8 cellular contexts compared by ENCODE assay signal in the genomic region with DNA sequence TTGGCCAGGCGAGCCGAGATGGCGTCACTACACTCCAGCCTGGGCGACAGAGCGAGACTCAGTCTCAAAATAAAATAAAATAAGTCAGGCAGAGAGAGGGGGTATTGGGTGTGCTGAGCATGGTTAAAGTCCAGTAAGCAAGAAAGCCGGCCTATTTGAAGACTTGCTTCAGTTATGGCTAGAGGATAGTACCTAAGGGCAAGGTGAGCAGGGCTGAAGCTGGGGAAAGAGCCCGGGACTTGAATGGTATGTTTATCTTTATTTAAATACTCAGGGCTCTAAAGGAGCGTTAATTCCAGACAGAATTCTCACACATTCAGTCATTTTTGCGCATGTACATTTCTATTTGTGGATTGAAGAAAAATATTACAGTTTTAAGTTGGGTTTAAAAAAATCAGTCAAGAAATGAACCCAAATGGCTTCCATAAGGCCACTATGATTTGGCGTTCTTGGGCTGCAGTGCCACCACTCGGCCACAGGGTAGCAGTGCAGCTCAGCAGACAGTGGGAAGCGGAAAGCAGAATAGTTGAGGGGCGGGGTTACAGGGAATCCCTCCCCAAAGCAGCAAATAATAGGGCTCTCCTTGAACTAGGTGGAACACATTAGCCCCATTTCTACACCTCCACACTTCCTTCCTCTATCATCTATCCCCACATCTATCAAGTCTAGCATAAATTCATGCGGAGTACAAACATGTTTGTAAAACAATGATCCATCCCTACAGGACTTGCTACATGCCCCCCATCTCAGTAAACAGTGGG. TPM values are rescaled to one million over a fixed set of nuclear protein-coding genes. Genes with fewer than 3 reads are reported as not detected.
DNase-seq lines count a peak whose midpoint lies in the region; FAIRE-seq and TF ChIP-seq lines count a peak whose summit lies in the region.

No MANE protein-coding gene starts in this region.

- intact Hi-C loops in tibial artery (cut with DNase I; ENCODE audit: low total_unique reads) = loop anchor here (2.0 to 5.0 kb wide), 2 partner anchors 86 to 240 kb away; a partner anchor contains a TSS

- no peaks in the 10 kb centered on the region for H3K4me1 ChIP-seq in HAP-1
- H3K4me1 ChIP-seq in SJCRH30 = no peaks in the 10 kb centered on the region
- no peaks in the 10 kb centered on the region for H3K4me1 ChIP-seq in osteoblast (ENCODE audit: insufficient read depth, low read length)
- no peaks in the 10 kb centered on the region for H3K4me1 ChIP-seq in tibial artery

- H2AFZ ChIP-seq in osteoblast (ENCODE audit: low read length) = peak overlapping the region; percentile 48

- DNase-seq in GM06990 (ENCODE audit: extremely low read depth, insufficient read length) = peak; percentile 46
- DNase-seq in HAP-1 (ENCODE audit: low spot score in 2 of 2) = peak; percentile 84 to 92
- DNase-seq in M059J (ENCODE audit: low read depth) = peak; percentile 75
- peak; percentile 73 to 88 for DNase-seq in SJCRH30
- DNase-seq in activated effector memory CD4-positive, alpha-beta T cell treated with anti-CD3 and anti-CD28 coated beads, Interleukin-2, amount 50 U/mL, for 16 hours = peak; percentile 89
- peak; percentile 25 to 68 for DNase-seq in frontal cortex (ENCODE audit: low spot score in 2 of 2)
- DNase-seq in osteoblast (ENCODE audit: insufficient read length, low spot score, missing footprints) = peak; percentile 94
- DNase-seq in tibial artery = peak; percentile 79 to 86

- TF ChIP-seq CTCF in GM06990 (IDR thresholded peaks at IDR 0.05; ENCODE audit: insufficient read depth, low read length, poor library complexity, severe bottlenecking) (peak; percentile 97), osteoblast (IDR thresholded peaks at IDR 0.05; ENCODE audit: extremely low read depth, low read depth, low read length) (peak; percentile 100), tibial artery (IDR thresholded peaks at IDR 0.05) (peak; percentile 91 to 98)

- H3K27me3 ChIP-seq in GM06990 (replicated peaks; ENCODE audit: control insufficient read depth, insufficient read depth, low read length) (no peaks in the 10 kb centered on the region; the same call in 1 of the 2 replicates), HAP-1 (ENCODE audit: low read depth) (no peaks in the 10 kb centered on the region), SJCRH30 (no peaks in the 10 kb centered on the region), osteoblast (ENCODE audit: insufficient read depth, low read length) (no peaks in the 10 kb centered on the region), tibial artery (no peaks in the 10 kb centered on the region)

- H3K4me2 ChIP-seq in osteoblast (ENCODE audit: insufficient read depth, low read length) = no peak overlapping the region

- H4K20me1 ChIP-seq in osteoblast (ENCODE audit: insufficient read depth, low read length) = no peaks in the 10 kb centered on the region

- H3K4me3 ChIP-seq in GM06990 (replicated peaks; ENCODE audit: low read depth, low read length) (no peak overlapping the region), HAP-1 (no peak overlapping the region), SJCRH30 (peak overlapping the region; percentile 14; the same call in 1 of the 2 replicates), osteoblast (ENCODE audit: insufficient read depth, low read length) (no peak overlapping the region), tibial artery (no peak overlapping the region)

- peak; percentile 70 for FAIRE-seq in frontal cortex (lab: Jason Lieb, UNC)

- in situ Hi-C loops in HAP-1 (cut with MboI; ENCODE audit: low sequenced_read_pairs) = loop anchor here (25.0 kb wide), 1 partner anchor 250 kb away; no protein-coding TSS in a partner anchor

- H3K79me2 ChIP-seq in osteoblast (ENCODE audit: insufficient read depth, low read length) = no peaks in the 10 kb centered on the region

- H3K9me3 ChIP-seq in HAP-1 = no peaks in the 10 kb centered on the region
- no peaks in the 10 kb centered on the region for H3K9me3 ChIP-seq in SJCRH30 (replicated peaks)
- no peaks in the 10 kb centered on the region for H3K9me3 ChIP-seq in osteoblast (ENCODE audit: low read depth, low read length)
- no peaks in the 10 kb centered on the region for H3K9me3 ChIP-seq in tibial artery

- no peaks in the 10 kb centered on the region for H3K36me3 ChIP-seq in GM06990 (ENCODE audit: control insufficient read depth, insufficient read depth, low read length)
- no peaks in the 10 kb centered on the region for H3K36me3 ChIP-seq in HAP-1 (replicated peaks)
- H3K36me3 ChIP-seq in SJCRH30 = no peaks in the 10 kb centered on the region
- no peaks in the 10 kb centered on the region for H3K36me3 ChIP-seq in osteoblast (ENCODE audit: insufficient read depth, low read length)
- no peaks in the 10 kb centered on the region for H3K36me3 ChIP-seq in tibial artery

- H3K27ac ChIP-seq in SJCRH30 (no peak overlapping the region), osteoblast (ENCODE audit: low read depth, low read length) (no peak overlapping the region), tibial artery (no peak overlapping the region)

RNA-seq across cellular contexts. Expression of a gene that starts 37.2 kb away (rescaled TPM):
- 10.0 and 13.7 TPM in 2 replicates for total RNA-seq in M059J (2014; rRNA removed; shearing (Covaris generic))
- 3.8 and 4.7 TPM in 2 replicates for total RNA-seq in SJCRH30 (2014; rRNA removed; shearing (Covaris generic))
- 8.2 TPM for total RNA-seq in frontal cortex
- total RNA-seq in osteoblast = 74.9 and 86.0 TPM in 2 replicates

RNA-seq across cellular contexts. Expression of a gene that starts 46.4 kb away (rescaled TPM):
- 3.6 and 5.7 TPM in 2 replicates for total RNA-seq in M059J (2014; rRNA removed; shearing (Covaris generic))
- total RNA-seq in SJCRH30 (2014; rRNA removed; shearing (Covaris generic)) = 2.1 and 2.7 TPM in 2 replicates
- total RNA-seq in frontal cortex = 2.0 TPM
- total RNA-seq in osteoblast = 4.4 and 4.7 TPM in 2 replicates
